10 cellular contexts compared by ENCODE assay signal in the genomic region with DNA sequence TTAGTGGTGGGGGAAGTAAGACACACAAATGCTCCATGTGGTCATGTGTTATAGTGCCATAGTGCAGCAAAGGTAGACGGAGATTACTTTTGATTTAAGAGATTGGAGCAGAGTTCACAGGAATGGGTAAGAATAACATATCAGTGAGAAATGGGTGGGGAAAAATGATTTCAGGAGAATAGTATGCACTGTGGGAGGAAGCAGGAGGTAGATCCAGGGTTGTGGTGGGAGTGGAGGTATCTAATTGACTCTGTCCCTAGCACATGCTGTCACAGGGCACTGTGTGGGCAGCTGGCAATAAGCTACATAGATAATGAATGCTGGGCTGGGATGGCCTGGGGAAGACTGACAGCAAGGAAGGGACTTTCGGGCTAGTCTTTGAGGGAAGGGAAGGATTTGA.
DNase-seq lines count a peak whose midpoint lies in the region; ATAC-seq, FAIRE-seq and TF ChIP-seq lines count a peak whose summit lies in the region.
"Had no signal": no experiment of that assay in that cellular context is flagged by ENCODE, and none has a peak within 500 bp of the region (broad histone marks: within the 10 kb centered on the region; RNA-seq: fewer than 3 reads in every experiment).

No MANE protein-coding gene starts in this region.

- WGBS in A549 (ENCODE audit: missing lambda C conversion rate), result 73% methylated on average over 2 of the region's 2 CpGs
- 72 to 84% (median 75%) methylated on average over 2 of the region's 2 CpGs for WGBS in spleen, 5 donors

- peak overlapping the region; percentile 71 for H3K4me2 ChIP-seq in A549

- H3K27me3 ChIP-seq in adipocyte (replicated peaks; ENCODE audit: control insufficient read depth, insufficient read depth, low read length) (no peaks in the 10 kb centered on the region), HAP-1 (ENCODE audit: low read depth) (no peaks in the 10 kb centered on the region), spleen (replicated peaks in 1 of 7) (no peaks in the 10 kb centered on the region)

- TF ChIP-seq CTCF in A549 (IDR thresholded peaks at IDR 0.05) (no peak), spleen (IDR thresholded peaks at IDR 0.05 in 8 of 11, conservative IDR thresholded peaks at IDR 0.05 in 3 of 11) (no peak)

- TF ChIP-seq RAD21 in A549 (conservative IDR thresholded peaks at IDR 0.05 in 1 of 2, IDR thresholded peaks at IDR 0.05 in 1 of 2), result no peak

- H3K36me3 ChIP-seq in adipocyte (ENCODE audit: control insufficient read depth, insufficient read depth, low read length, severe bottlenecking) (no peaks in the 10 kb centered on the region), HAP-1 (replicated peaks) (no peaks in the 10 kb centered on the region), spleen (no peaks in the 10 kb centered on the region)

- TF ChIP-seq POLR2A in A549 (IDR thresholded peaks at IDR 0.05; ENCODE audit: low read length) (no peak), spleen (IDR thresholded peaks at IDR 0.05) (no peak)

- peak overlapping the region; percentile 50 to 59; a peak in 5 of 6 replicates for H3K27ac ChIP-seq in A549
- peak overlapping the region in 4 of 8 donors; percentile 36 to 54 (median 48) for H3K27ac ChIP-seq in spleen

- peak; percentile 21 to 22; a peak in 5 of 6 replicates for ATAC-seq in A549

- FAIRE-seq in A549 (lab: Jason Lieb, UNC), result no peak

- no peak overlapping the region for H3K4me3 Mint-ChIP-seq in activated T-cell treated with anti-CD3 and anti-CD28 coated beads, Interleukin-2, amount 50 U/mL, for 24 hours

- peaks cover 4% of the 10 kb centered on the region for H3K36me3 Mint-ChIP-seq in activated T-cell treated with anti-CD3 and anti-CD28 coated beads, Interleukin-2, amount 50 U/mL, for 24 hours (ENCODE audit: low read depth)
- H3K36me3 Mint-ChIP-seq: CD8-positive, alpha-beta memory T cell had no signal

- POLR2A ChIA-PET in A549 (lab: Yijun Ruan, JAX), result no interaction called here

- in situ Hi-C loops in HAP-1 (cut with MboI; ENCODE audit: low sequenced_read_pairs), result no loop called here

- H3K9me3 Mint-ChIP-seq in activated T-cell treated with anti-CD3 and anti-CD28 coated beads, Interleukin-2, amount 50 U/mL, for 24 hours, result no peaks in the 10 kb centered on the region
- H3K9me3 Mint-ChIP-seq: CD8-positive, alpha-beta memory T cell had no signal

- H3K4me1 Mint-ChIP-seq in activated T-cell treated with anti-CD3 and anti-CD28 coated beads, Interleukin-2, amount 50 U/mL, for 24 hours (ENCODE audit: low read depth), result peaks cover 2% of the 10 kb centered on the region

- H3K9me3 ChIP-seq in A549 (no peaks in the 10 kb centered on the region), adipocyte (ENCODE audit: control insufficient read depth, low read length) (no peaks in the 10 kb centered on the region), HAP-1 (no peaks in the 10 kb centered on the region), spleen (no peaks in the 10 kb centered on the region)

- TF ChIP-seq EP300 in A549 (IDR thresholded peaks at IDR 0.05), result no peak

- H3K4me3 ChIP-seq in A549 (no peak overlapping the region), adipocyte (ENCODE audit: low read length) (no peak overlapping the region), HAP-1 (no peak overlapping the region), spleen (no peak overlapping the region)

- H3K27me3 Mint-ChIP-seq in activated T-cell treated with anti-CD3 and anti-CD28 coated beads, Interleukin-2, amount 50 U/mL, for 24 hours, result no peaks in the 10 kb centered on the region
- H3K27me3 Mint-ChIP-seq: CD8-positive, alpha-beta memory T cell had no signal

- no peak for DNase-seq in A549 (ENCODE audit: low read depth in 1 of 2, low spot score in 1 of 2)
- DNase-seq in H4 (ENCODE audit: low spot score), result peak; percentile 71
- peak; percentile 42 for DNase-seq in adipocyte (ENCODE audit: low read depth)
- peak; percentile 82 for DNase-seq in kidney tubule cell (ENCODE audit: low spot score)
- DNase-seq in activated T-cell treated with anti-CD3 and anti-CD28 coated beads, Interleukin-2, amount 50 U/mL, for 24 hours, result no peak
- no peak for DNase-seq in HAP-1 (ENCODE audit: low spot score in 2 of 2)
- DNase-seq in spleen, result no peak
- no peak for DNase-seq in SIG-M5 (lab: John Stamatoyannopoulos, UW)
- DNase-seq: activated CD8-positive, alpha-beta memory T cell treated with anti-CD3 and anti-CD28 coated beads for 24 hours; CD8-positive, alpha-beta memory T cell had no signal

- H3K27ac Mint-ChIP-seq in activated T-cell treated with anti-CD3 and anti-CD28 coated beads, Interleukin-2, amount 50 U/mL, for 24 hours, result no peak overlapping the region

- H3K9ac ChIP-seq in adipocyte (ENCODE audit: low read length), result no peak overlapping the region

- intact Hi-C loops in spleen (cut with DNase I; ENCODE audit: low total_unique reads), result no loop called here

- CTCF ChIA-PET in A549 (lab: Yijun Ruan, JAX), result interaction anchor here (1.2 to 1.5 kb wide), 3 partner anchors 9 to 98 kb away, joined by 3 to 4 read pairs (median 3); no protein-coding TSS in a partner anchor

- peaks cover 45% of the 10 kb centered on the region for H3K4me1 ChIP-seq in A549
- H3K4me1 ChIP-seq in adipocyte (ENCODE audit: control insufficient read depth, insufficient read depth, low read length), result peaks cover 28% of the 10 kb centered on the region
- H3K4me1 ChIP-seq in HAP-1, result peaks cover 23% of the 10 kb centered on the region
- H3K4me1 ChIP-seq in spleen, result peaks cover 12 to 27% (median 21%) of the 10 kb centered on the region in 6 donors

TF ChIP-seq in A549, 52 proteins besides CTCF, POLR2A, EP300 and RAD21:
- TF ChIP-seq HOXB5 (CRISPR knock-in tag; IDR thresholded peaks at IDR 0.05) (no peak), HOXA7 (CRISPR knock-in tag; IDR thresholded peaks at IDR 0.05) (no peak), FOXS1 (CRISPR knock-in tag; IDR thresholded peaks at IDR 0.05) (no peak), HOXB13 (CRISPR knock-in tag; IDR thresholded peaks at IDR 0.05; ENCODE audit: low read depth) (no peak), CEBPB (IDR thresholded peaks at IDR 0.05) (no peak), EHMT2 (IDR thresholded peaks at IDR 0.05; ENCODE audit: low read depth) (no peak), TP53 (CRISPR knock-in tag; IDR thresholded peaks at IDR 0.05) (no peak), ZSCAN20 (CRISPR knock-in tag; IDR thresholded peaks at IDR 0.05) (no peak), RFX5 (IDR thresholded peaks at IDR 0.05) (no peak), GATA3 (IDR thresholded peaks at IDR 0.05; ENCODE audit: borderline replicate concordance) (no peak)
- TF ChIP-seq, protein P1, sequence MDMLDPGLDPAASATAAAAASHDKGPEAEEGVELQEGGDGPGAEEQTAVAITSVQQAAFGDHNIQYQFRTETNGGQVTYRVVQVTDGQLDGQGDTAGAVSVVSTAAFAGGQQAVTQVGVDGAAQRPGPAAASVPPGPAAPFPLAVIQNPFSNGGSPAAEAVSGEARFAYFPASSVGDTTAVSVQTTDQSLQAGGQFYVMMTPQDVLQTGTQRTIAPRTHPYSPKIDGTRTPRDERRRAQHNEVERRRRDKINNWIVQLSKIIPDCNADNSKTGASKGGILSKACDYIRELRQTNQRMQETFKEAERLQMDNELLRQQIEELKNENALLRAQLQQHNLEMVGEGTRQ (IDR thresholded peaks at IDR 0.05), result no peak
- TF ChIP-seq, protein P2, sequence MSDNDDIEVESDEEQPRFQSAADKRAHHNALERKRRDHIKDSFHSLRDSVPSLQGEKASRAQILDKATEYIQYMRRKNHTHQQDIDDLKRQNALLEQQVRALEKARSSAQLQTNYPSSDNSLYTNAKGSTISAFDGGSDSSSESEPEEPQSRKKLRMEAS (IDR thresholded peaks at IDR 0.05), result no peak
- TF ChIP-seq, protein P3, sequence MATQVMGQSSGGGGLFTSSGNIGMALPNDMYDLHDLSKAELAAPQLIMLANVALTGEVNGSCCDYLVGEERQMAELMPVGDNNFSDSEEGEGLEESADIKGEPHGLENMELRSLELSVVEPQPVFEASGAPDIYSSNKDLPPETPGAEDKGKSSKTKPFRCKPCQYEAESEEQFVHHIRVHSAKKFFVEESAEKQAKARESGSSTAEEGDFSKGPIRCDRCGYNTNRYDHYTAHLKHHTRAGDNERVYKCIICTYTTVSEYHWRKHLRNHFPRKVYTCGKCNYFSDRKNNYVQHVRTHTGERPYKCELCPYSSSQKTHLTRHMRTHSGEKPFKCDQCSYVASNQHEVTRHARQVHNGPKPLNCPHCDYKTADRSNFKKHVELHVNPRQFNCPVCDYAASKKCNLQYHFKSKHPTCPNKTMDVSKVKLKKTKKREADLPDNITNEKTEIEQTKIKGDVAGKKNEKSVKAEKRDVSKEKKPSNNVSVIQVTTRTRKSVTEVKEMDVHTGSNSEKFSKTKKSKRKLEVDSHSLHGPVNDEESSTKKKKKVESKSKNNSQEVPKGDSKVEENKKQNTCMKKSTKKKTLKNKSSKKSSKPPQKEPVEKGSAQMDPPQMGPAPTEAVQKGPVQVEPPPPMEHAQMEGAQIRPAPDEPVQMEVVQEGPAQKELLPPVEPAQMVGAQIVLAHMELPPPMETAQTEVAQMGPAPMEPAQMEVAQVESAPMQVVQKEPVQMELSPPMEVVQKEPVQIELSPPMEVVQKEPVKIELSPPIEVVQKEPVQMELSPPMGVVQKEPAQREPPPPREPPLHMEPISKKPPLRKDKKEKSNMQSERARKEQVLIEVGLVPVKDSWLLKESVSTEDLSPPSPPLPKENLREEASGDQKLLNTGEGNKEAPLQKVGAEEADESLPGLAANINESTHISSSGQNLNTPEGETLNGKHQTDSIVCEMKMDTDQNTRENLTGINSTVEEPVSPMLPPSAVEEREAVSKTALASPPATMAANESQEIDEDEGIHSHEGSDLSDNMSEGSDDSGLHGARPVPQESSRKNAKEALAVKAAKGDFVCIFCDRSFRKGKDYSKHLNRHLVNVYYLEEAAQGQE (IDR thresholded peaks at IDR 0.05), result no peak

Comparison
In these comparisons a context has a peak if more than half of its experiments do, and no peak if none do; other contexts are left out.
1. DNase-seq: peak in H4 (single experiment), adipocyte (single experiment) and kidney tubule cell (single experiment); none in A549 (0 of 2), activated T-cell treated with anti-CD3 and anti-CD28 coated beads, Interleukin-2, amount 50 U/mL, for 24 hours (single experiment), HAP-1 (0 of 2), spleen (single experiment) and SIG-M5 (single experiment).